27 cellular contexts compared by ENCODE assay signal in the genomic region with DNA sequence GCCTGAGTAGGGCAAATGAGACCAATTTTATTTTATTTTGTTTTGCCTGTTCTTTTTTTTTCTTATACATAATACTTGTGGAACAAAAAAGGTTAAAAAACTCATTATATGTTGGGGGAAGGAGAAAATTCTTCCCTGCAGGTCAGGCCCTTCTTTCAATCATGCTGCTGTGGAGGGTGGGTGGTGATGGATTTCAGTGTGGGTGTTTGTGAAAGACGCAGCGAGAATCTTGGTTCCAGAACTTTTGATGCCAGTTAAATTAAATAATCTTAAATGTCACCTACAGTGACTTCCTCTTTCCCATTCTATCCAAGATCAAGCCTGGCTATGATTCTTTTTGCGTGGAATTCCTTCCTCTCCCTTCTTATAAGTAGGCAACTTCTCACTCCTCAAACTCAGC.
"Had no signal": no experiment of that assay in that cellular context is flagged by ENCODE, and none has a peak within 500 bp of the region (broad histone marks: within the 10 kb centered on the region; RNA-seq: fewer than 3 reads in every experiment).

No MANE protein-coding gene starts in this region.

- H3K4me3 ChIP-seq: colonic mucosa, coronary artery, dorsolateral prefrontal cortex, esophagus muscularis mucosa, esophagus squamous epithelium, gastrocnemius medialis, gastroesophageal sphincter, heart left ventricle, heart right ventricle had no signal

- H3K27me3 ChIP-seq: colonic mucosa, esophagus muscularis mucosa, esophagus squamous epithelium, foreskin keratinocyte, gastrocnemius medialis, gastroesophageal sphincter had no signal

- H3K36me3 ChIP-seq: colonic mucosa, esophagus muscularis mucosa, esophagus squamous epithelium, gastrocnemius medialis, gastroesophageal sphincter, heart left ventricle, heart right ventricle had no signal

- H3K27ac ChIP-seq: colonic mucosa, coronary artery, epithelial cell of prostate, esophagus muscularis mucosa, esophagus squamous epithelium, foreskin keratinocyte, gastrocnemius medialis, gastroesophageal sphincter, heart left ventricle, heart right ventricle had no signal

- FAIRE-seq: colon, endometrium, endothelial cell of umbilical vein, frontal cortex had no signal

- DNase-seq: colonic mucosa; cortex of kidney; dermis blood vessel endothelial cell; effector CD4-positive, alpha-beta T cell; effector CD8-positive, alpha-beta T cell; effector memory CD4-positive, alpha-beta T cell; effector memory CD8-positive, alpha-beta T cell; endodermal cell; erythroblast; esophagus squamous epithelium; foreskin fibroblast; foreskin keratinocyte; foreskin melanocyte; gastrocnemius medialis; glutamatergic neuron; heart left ventricle; heart right ventricle had no signal

- H3K9me3 ChIP-seq: colonic mucosa, esophagus squamous epithelium, gastrocnemius medialis, heart left ventricle had no signal

- H3K4me1 ChIP-seq: colonic mucosa, esophagus muscularis mucosa, esophagus squamous epithelium, foreskin keratinocyte, gastrocnemius medialis, gastroesophageal sphincter, heart left ventricle, heart right ventricle had no signal

- ATAC-seq: effector memory CD8-positive, alpha-beta T cell; esophagus mucosa; foreskin keratinocyte; gastrocnemius medialis; gastroesophageal sphincter; heart left ventricle; heart right ventricle had no signal
